In the genomic region with DNA sequence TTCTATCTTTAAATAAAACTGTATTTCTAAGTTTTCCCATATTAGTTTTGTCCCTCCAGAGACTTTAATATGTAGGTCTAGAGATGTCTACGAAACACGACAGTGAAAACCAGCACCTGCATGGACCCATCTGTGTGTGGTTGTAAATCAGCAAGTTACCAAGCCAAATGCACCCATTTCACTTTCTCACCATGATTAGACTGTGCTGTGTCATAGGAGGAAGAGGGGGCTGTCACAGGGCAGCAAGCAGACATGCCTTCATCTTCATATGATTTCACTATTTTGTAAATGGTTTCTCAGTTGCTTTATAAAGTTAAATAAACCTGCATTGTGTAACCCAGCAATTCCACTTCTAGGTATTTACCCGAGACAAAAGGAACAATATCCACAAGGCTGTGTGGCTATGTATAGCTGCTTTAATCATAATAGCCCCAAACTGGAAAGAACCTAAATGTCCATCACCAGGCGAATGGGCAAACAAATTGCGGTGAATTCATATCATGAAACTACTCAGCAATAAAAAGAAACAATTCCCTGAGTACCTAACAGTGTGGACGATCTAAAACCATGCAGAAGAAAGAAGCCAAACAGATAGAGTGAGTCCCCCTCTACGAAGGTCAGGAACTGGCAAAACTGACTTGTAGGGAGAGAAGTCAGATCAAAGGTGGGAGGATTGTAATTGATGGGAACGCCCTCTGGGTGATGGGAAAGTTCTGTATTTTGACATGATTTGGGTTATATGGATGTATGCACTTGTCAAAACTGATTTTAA, we compare ENCODE assay signal across 23 cellular contexts.
"Had no signal": no experiment of that assay in that cellular context is flagged by ENCODE, and none has a peak within 500 bp of the region (broad histone marks: within the 10 kb centered on the region; RNA-seq: fewer than 3 reads in every experiment).

No MANE protein-coding gene starts in this region.

- H3K4me1 Mint-ChIP-seq: activated naive CD8-positive, alpha-beta T cell treated with anti-CD3 and anti-CD28 coated beads, Interleukin-2, amount 10 ng/mL, durations not matched to agents 7 days and 5 days had no signal

- H3K27ac ChIP-seq: body of pancreas, colonic mucosa, thyroid gland, VCaP had no signal

- H3K9me3 ChIP-seq: body of pancreas, colonic mucosa, thyroid gland had no signal

- H3K27ac Mint-ChIP-seq: activated naive CD8-positive, alpha-beta T cell treated with anti-CD3 and anti-CD28 coated beads, Interleukin-2, amount 10 ng/mL, durations not matched to agents 7 days and 5 days; mesothelial cell of epicardium; natural killer cell treated with Interleukin-12 subunit alpha and Interleukin-12 subunit beta and Interleukin-15 and Interleukin-18, amount 100 ng/mL, for 72 hours had no signal

- H3K4me3 ChIP-seq: body of pancreas, colonic mucosa, lung, thyroid gland had no signal

- DNase-seq: activated CD4-positive, CD25-positive, alpha-beta regulatory T cell treated with anti-CD3 and anti-CD28 coated beads, Interleukin-2, amount 50 U/mL, for 72 hours; activated naive CD4-positive, alpha-beta T cell; activated naive CD8-positive, alpha-beta T cell treated with anti-CD3 and anti-CD28 coated beads, Interleukin-2, amount 10 ng/mL, durations not matched to agents 7 days and 5 days; amygdala; body of pancreas; central memory CD4-positive, alpha-beta T cell; colonic mucosa; erythroblast; hypothalamus; retina; stimulated activated CD4-positive, alpha-beta T cell treated with anti-CD3 and anti-CD28 coated beads, Interleukin-12 subunit alpha, Interleukin-12 subunit beta, amount 100 ng/mL, for 4 hours; stimulated activated CD4-positive, alpha-beta T cell treated with anti-CD3 and anti-CD28 coated beads, Interleukin-1b, Interleukin-23, amount 100 ng/mL, for 48 hours; stimulated activated CD8-positive, alpha-beta memory T cell treated with anti-CD3 and anti-CD28 coated beads, Interleukin-4, amount 100 ng/mL, for 48 hours; stimulated activated naive CD4-positive, alpha-beta T cell; T-helper 2 cell; thyroid gland had no signal

- H3K36me3 ChIP-seq: colonic mucosa, thyroid gland had no signal

- H3K9me3 Mint-ChIP-seq: activated naive CD8-positive, alpha-beta T cell treated with anti-CD3 and anti-CD28 coated beads, Interleukin-2, amount 10 ng/mL, durations not matched to agents 7 days and 5 days; mesothelial cell of epicardium; natural killer cell treated with Interleukin-12 subunit alpha and Interleukin-12 subunit beta and Interleukin-15 and Interleukin-18, amount 100 ng/mL, for 72 hours had no signal

- FAIRE-seq: endometrium, frontal cortex had no signal

- H3K36me3 Mint-ChIP-seq: activated naive CD8-positive, alpha-beta T cell treated with anti-CD3 and anti-CD28 coated beads, Interleukin-2, amount 10 ng/mL, durations not matched to agents 7 days and 5 days; mesothelial cell of epicardium; natural killer cell treated with Interleukin-12 subunit alpha and Interleukin-12 subunit beta and Interleukin-15 and Interleukin-18, amount 100 ng/mL, for 72 hours had no signal

- H3K4me3 Mint-ChIP-seq: activated naive CD8-positive, alpha-beta T cell treated with anti-CD3 and anti-CD28 coated beads, Interleukin-2, amount 10 ng/mL, durations not matched to agents 7 days and 5 days; mesothelial cell of epicardium; natural killer cell treated with Interleukin-12 subunit alpha and Interleukin-12 subunit beta and Interleukin-15 and Interleukin-18, amount 100 ng/mL, for 72 hours had no signal

- ATAC-seq: body of pancreas; left lobe of liver; natural killer cell treated with Interleukin-12 subunit alpha and Interleukin-12 subunit beta and Interleukin-15 and Interleukin-18, amount 100 ng/mL, for 72 hours had no signal

- H3K27me3 ChIP-seq: body of pancreas, colonic mucosa, thyroid gland had no signal

- H3K4me1 ChIP-seq: body of pancreas, colonic mucosa had no signal
